ENCODE assay signal across 33 cellular contexts in the genomic region with DNA sequence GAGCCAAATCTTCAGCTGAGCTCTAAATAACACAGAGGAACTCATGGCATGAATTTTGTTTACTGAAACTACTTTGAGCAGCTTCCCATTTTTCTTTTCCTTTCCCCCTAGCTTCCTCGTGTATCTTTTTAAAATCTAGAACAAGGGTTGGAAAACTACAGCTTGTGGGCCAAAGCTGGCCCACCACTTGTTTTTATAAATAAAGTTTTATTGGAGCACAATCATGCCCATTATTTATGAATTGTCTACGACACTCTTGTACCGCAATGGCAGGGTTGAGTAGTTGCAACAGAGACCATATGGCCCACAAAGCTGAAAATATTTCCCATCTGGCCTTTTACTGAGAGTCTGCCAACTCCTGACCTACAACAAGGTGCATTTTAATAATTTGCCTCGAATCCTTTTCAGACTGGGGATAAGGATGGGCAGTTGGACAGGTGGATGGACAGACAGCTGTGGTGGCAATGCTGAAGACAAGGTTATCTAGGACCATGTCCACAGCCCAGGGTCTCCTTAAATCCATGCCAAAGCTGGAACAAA.
"Had no signal": no experiment of that assay in that cellular context is flagged by ENCODE, and none has a peak within 500 bp of the region (broad histone marks: within the 10 kb centered on the region; RNA-seq: fewer than 3 reads in every experiment).

No MANE protein-coding gene starts in this region.

- H3K4me3 ChIP-seq: adrenal gland, body of pancreas, cardiac muscle cell, ovary, prostate gland, sigmoid colon, upper lobe of left lung, vagina had no signal

- H3K36me3 Mint-ChIP-seq: activated naive CD8-positive, alpha-beta T cell treated with anti-CD3 and anti-CD28 coated beads for 36 hours; stimulated activated memory B cell treated with anti-CD40 and anti-IgM and Interleukin-4, amounts not matched to agents 10 μg/mL and 1 μg/mL and 100 μg/mL, for 72 hours had no signal

- H3K4me3 Mint-ChIP-seq: activated naive CD4-positive, alpha-beta T cell treated with anti-CD3 and anti-CD28 coated beads for 36 hours; activated naive CD8-positive, alpha-beta T cell treated with anti-CD3 and anti-CD28 coated beads for 36 hours; activated T-helper 1 cell treated with anti-CD3 and anti-CD28 coated beads, Interleukin-12 subunit alpha, Interleukin-12 subunit beta, Interleukin-2, Interleukin-4 antibody, amounts not matched to agents 30 ng/mL and 10 ng/mL and 1 ng/mL, durations not matched to agents 14 hours and 24 hours and 36 hours; nephron progenitor cell; stimulated activated memory B cell treated with anti-CD40 and anti-IgM and Interleukin-4, amounts not matched to agents 10 μg/mL and 1 μg/mL and 100 μg/mL, for 72 hours; stimulated activated naive CD8-positive, alpha-beta T cell treated with anti-CD3 and anti-CD28 coated beads, Interleukin-15, amount 100 ng/mL, for 72 hours; T-helper 2 cell treated with Interferon-gamma antibody and Interleukin-4, amounts not matched to agents 5 μg/mL and 100 μg/mL, for 36 hours had no signal

- DNase-seq: activated CD4-positive, alpha-beta T cell treated with anti-CD3 and anti-CD28 coated beads for 4 hours; activated CD4-positive, alpha-beta T cell treated with anti-CD3 and anti-CD28 coated beads, Interleukin-2, amount 50 U/mL, for 48 hours; activated CD8-positive, alpha-beta memory T cell treated with anti-CD3 and anti-CD28 coated beads for 24 hours; activated CD8-positive, alpha-beta memory T cell treated with anti-CD3 and anti-CD28 coated beads, Interleukin-2, amount 50 U/mL, for 4 hours; activated effector memory CD4-positive, alpha-beta T cell treated with anti-CD3 and anti-CD28 coated beads, Interleukin-2, amount 50 U/mL, for 16 hours; activated naive CD4-positive, alpha-beta T cell treated with anti-CD3 and anti-CD28 coated beads for 36 hours; activated naive CD8-positive, alpha-beta T cell treated with anti-CD3 and anti-CD28 coated beads for 36 hours; activated T-cell treated with anti-CD3 and anti-CD28 coated beads, Interleukin-2, amount 50 U/mL, for 1 hour; adrenal gland; aorta; body of pancreas; foreskin fibroblast; head of caudate nucleus; hippocampal formation; left cardiac atrium; left ventricle myocardium superior; naive B cell; nephron progenitor cell; ovary; retina; sigmoid colon; small intestine; stimulated activated CD4-positive, alpha-beta T cell treated with anti-CD3 and anti-CD28 coated beads, Interleukin-4, amount 100 ng/mL, for 24 hours; stimulated activated naive CD8-positive, alpha-beta T cell treated with anti-CD3 and anti-CD28 coated beads, Interleukin-15, amount 100 ng/mL, for 72 hours; upper lobe of left lung had no signal

- H3K9me3 Mint-ChIP-seq: activated naive CD8-positive, alpha-beta T cell treated with anti-CD3 and anti-CD28 coated beads for 36 hours; activated T-helper 1 cell treated with anti-CD3 and anti-CD28 coated beads, Interleukin-12 subunit alpha, Interleukin-12 subunit beta, Interleukin-2, Interleukin-4 antibody, amounts not matched to agents 30 ng/mL and 10 ng/mL and 1 ng/mL, durations not matched to agents 14 hours and 24 hours and 36 hours; nephron progenitor cell; T-helper 2 cell treated with Interferon-gamma antibody and Interleukin-4, amounts not matched to agents 5 μg/mL and 100 μg/mL, for 36 hours had no signal

- H3K27ac Mint-ChIP-seq: activated naive CD4-positive, alpha-beta T cell treated with anti-CD3 and anti-CD28 coated beads for 36 hours; activated naive CD8-positive, alpha-beta T cell treated with anti-CD3 and anti-CD28 coated beads for 36 hours; activated T-helper 1 cell treated with anti-CD3 and anti-CD28 coated beads, Interleukin-12 subunit alpha, Interleukin-12 subunit beta, Interleukin-2, Interleukin-4 antibody, amounts not matched to agents 30 ng/mL and 10 ng/mL and 1 ng/mL, durations not matched to agents 14 hours and 24 hours and 36 hours; nephron progenitor cell; stimulated activated memory B cell treated with anti-CD40 and anti-IgM and Interleukin-4, amounts not matched to agents 10 μg/mL and 1 μg/mL and 100 μg/mL, for 72 hours; stimulated activated naive CD8-positive, alpha-beta T cell treated with anti-CD3 and anti-CD28 coated beads, Interleukin-15, amount 100 ng/mL, for 72 hours; T-helper 2 cell treated with Interferon-gamma antibody and Interleukin-4, amounts not matched to agents 5 μg/mL and 100 μg/mL, for 36 hours had no signal

- H3K36me3 ChIP-seq: adrenal gland, cardiac muscle cell, neutrophil, ovary, prostate gland, sigmoid colon, upper lobe of left lung, vagina had no signal

- H3K4me1 Mint-ChIP-seq: activated naive CD8-positive, alpha-beta T cell treated with anti-CD3 and anti-CD28 coated beads for 36 hours; stimulated activated memory B cell treated with anti-CD40 and anti-IgM and Interleukin-4, amounts not matched to agents 10 μg/mL and 1 μg/mL and 100 μg/mL, for 72 hours; stimulated activated naive CD8-positive, alpha-beta T cell treated with anti-CD3 and anti-CD28 coated beads, Interleukin-15, amount 100 ng/mL, for 72 hours had no signal

- H3K4me1 ChIP-seq: adrenal gland, prostate gland, sigmoid colon, upper lobe of left lung, vagina had no signal

- ATAC-seq: body of pancreas; esophagus mucosa; left cardiac atrium; left ventricle myocardium superior; stimulated activated memory B cell treated with anti-CD40 and anti-IgM and Interleukin-4, amounts not matched to agents 10 μg/mL and 1 μg/mL and 100 μg/mL, for 72 hours; stimulated activated naive CD8-positive, alpha-beta T cell treated with anti-CD3 and anti-CD28 coated beads, Interleukin-15, amount 100 ng/mL, for 72 hours had no signal

- H3K27me3 ChIP-seq: adrenal gland, body of pancreas, cardiac muscle cell, neutrophil, ovary, sigmoid colon, upper lobe of left lung, vagina had no signal

- H3K9me3 ChIP-seq: adrenal gland, body of pancreas, neutrophil, ovary, prostate gland, upper lobe of left lung, vagina had no signal

- H3K27ac ChIP-seq: adrenal gland, body of pancreas, cardiac muscle cell, neutrophil, ovary, prostate gland, sigmoid colon, upper lobe of left lung, vagina had no signal
